In genomic region chr9:128684325-128685021, GRCh38 we compare ENCODE assay signal across 8 cellular contexts. TPM values are rescaled to one million over a fixed set of nuclear protein-coding genes. Genes with fewer than 3 reads are reported as not detected.
DNase-seq lines count a peak whose midpoint lies in the region; ATAC-seq and TF ChIP-seq lines count a peak whose summit lies in the region.

No MANE protein-coding gene starts in this region.

- H3K27me3 ChIP-seq in hepatocyte, result no peaks in the 10 kb centered on the region

- H3K4me3 ChIP-seq in AG09309 (ENCODE audit: control insufficient read depth, low read depth, low read length) (peak overlapping the region; percentile 68), hepatocyte (peak overlapping the region; percentile 77)

- TF ChIP-seq CTCF in AG09309 (IDR thresholded peaks at IDR 0.05; ENCODE audit: control insufficient read depth, insufficient read depth, low read depth, low read length, missing control alignments), result no peak
- no peak for TF ChIP-seq CTCF in hepatocyte (IDR thresholded peaks at IDR 0.05; ENCODE audit: poor library complexity)

- WGBS in hepatocyte (ENCODE audit: low lambda C conversion rate, missing lambda C conversion rate), result 8% methylated on average over 9 of the region's 14 CpGs

- peak overlapping the region; percentile 29 for H2AFZ ChIP-seq in hepatocyte

- H3K27ac ChIP-seq in hepatocyte, result peak overlapping the region; percentile 99

- H4K20me1 ChIP-seq in hepatocyte (ENCODE audit: insufficient read depth, poor library complexity, severe bottlenecking), result no peaks in the 10 kb centered on the region

- peak; percentile 75 for ATAC-seq in sciatic nerve
- ATAC-seq in HG03565 (IDR thresholded peaks at IDR 0.05; ENCODE audit: unreplicated experiment), result no peak

- in situ Hi-C loops in KBM-7 (cut with MboI; ENCODE audit: low pct_unique_long_range_greater_than_20kb, low sequenced_read_pairs), result no loop called here

- H3K36me3 ChIP-seq in hepatocyte (replicated peaks; ENCODE audit: insufficient read depth, low read depth), result no peaks in the 10 kb centered on the region

- DNase-seq in AG09309 (ENCODE audit: low read depth), result no peak
- peak; percentile 81 for DNase-seq in KBM-7
- DNase-seq in T-helper 1 cell, result peak; percentile 59 to 81 (median 66)
- DNase-seq in amniotic epithelial cell (ENCODE audit: low read depth), result peak; percentile 76
- DNase-seq in hepatocyte (ENCODE audit: low spot score), result peak; percentile 91
- peak; percentile 85 for DNase-seq in sciatic nerve (ENCODE audit: low spot score)

- TF ChIP-seq POLR2A in GM19099 (IDR thresholded peaks at IDR 0.05; ENCODE audit: extremely low read depth, insufficient read length, low read depth), result peak; percentile 95

- H3K9me2 ChIP-seq in hepatocyte (replicated peaks; ENCODE audit: insufficient read depth), result no peaks in the 10 kb centered on the region

- peaks cover 33% of the 10 kb centered on the region for H3K4me1 ChIP-seq in hepatocyte (ENCODE audit: insufficient read depth)

- no peaks in the 10 kb centered on the region for H3K9me3 ChIP-seq in hepatocyte (ENCODE audit: low read depth)

- peaks cover 47% of the 10 kb centered on the region for H3K79me2 ChIP-seq in hepatocyte

- H3K4me2 ChIP-seq in hepatocyte, result peak overlapping the region; percentile 98

- intact Hi-C loops in sciatic nerve (cut with DNase I), result no loop called here

RNA-seq across cellular contexts. Expression of gene SET, which starts 4.5 kb away (rescaled TPM):
- 343 and 416 TPM in 2 replicates for total RNA-seq in hepatocyte
- polyA plus RNA-seq in hepatocyte, result 213 and 217 TPM in 2 replicates
- 222 TPM for total RNA-seq in sciatic nerve

RNA-seq across cellular contexts. Expression of gene PKN3, which starts 17.8 kb away (rescaled TPM):
- total RNA-seq in hepatocyte (4.0 and 4.5 TPM in 2 replicates), sciatic nerve (9.9 TPM)
- polyA plus RNA-seq in hepatocyte, result 3.7 and 9.4 TPM in 2 replicates

RNA-seq across cellular contexts. Expression of gene DYNC2I2, which starts 27.8 kb away (rescaled TPM):
- 32.4 and 39.9 TPM in 2 replicates for total RNA-seq in hepatocyte
- 78.7 and 91.8 TPM in 2 replicates for polyA plus RNA-seq in hepatocyte
- total RNA-seq in sciatic nerve, result 28.4 TPM

RNA-seq across cellular contexts. Expression of gene ZDHHC12, which starts 39.5 kb away (rescaled TPM):
- 26.2 and 33.5 TPM in 2 replicates for total RNA-seq in hepatocyte
- polyA plus RNA-seq in hepatocyte, result 76.3 and 84.9 TPM in 2 replicates
- 7.4 TPM for total RNA-seq in sciatic nerve
